Comparison of ENCODE assay signal across 8 cellular contexts in genomic region chr16:4117250-4117578, GRCh38. TPM values are rescaled to one million over a fixed set of nuclear protein-coding genes. Genes with fewer than 3 reads are reported as not detected.
A peak's percentile ranks its signal among the peaks of the same experiment; 100 is the strongest.
DNase-seq lines count a peak whose midpoint lies in the region; ATAC-seq, FAIRE-seq and TF ChIP-seq lines count a peak whose summit lies in the region.

No MANE protein-coding gene starts in this region.

- no peaks in the 10 kb centered on the region for H3K9me3 ChIP-seq in HepG2 (ENCODE audit: low read length)
- H3K9me3 ChIP-seq in suprapubic skin = no peaks in the 10 kb centered on the region

- TF ChIP-seq POLR2A in HepG2 (IDR thresholded peaks at IDR 0.05; ENCODE audit: insufficient read depth in 1 of 2, low read depth in 2 of 2, low read length in 2 of 2) (no peak), suprapubic skin (IDR thresholded peaks at IDR 0.05) (no peak)

- POLR2A ChIA-PET in HepG2 (lab: Yijun Ruan, JAX) = no interaction called here

- no peak for FAIRE-seq in HepG2 (lab: Jason Lieb, UNC)

- H3K4me1 ChIP-seq in HepG2 (ENCODE audit: insufficient read depth, low read length) = peaks cover 28% of the 10 kb centered on the region
- peaks cover 38% of the 10 kb centered on the region for H3K4me1 ChIP-seq in suprapubic skin

- no peaks in the 10 kb centered on the region for H3K9me3 Mint-ChIP-seq in T-helper 2 cell treated with Interferon-gamma antibody and Interleukin-4, amounts not matched to agents 5 μg/mL and 100 μg/mL, for 36 hours
- no peaks in the 10 kb centered on the region for H3K9me3 Mint-ChIP-seq in activated naive CD8-positive, alpha-beta T cell (ENCODE audit: low read depth)

- H3K27ac Mint-ChIP-seq in T-helper 2 cell treated with Interferon-gamma antibody and Interleukin-4, amounts not matched to agents 5 μg/mL and 100 μg/mL, for 36 hours = peak overlapping the region; percentile 70
- H3K27ac Mint-ChIP-seq in activated naive CD8-positive, alpha-beta T cell = no peak overlapping the region

- TF ChIP-seq EP300 in HepG2 (IDR thresholded peaks at IDR 0.05; ENCODE audit: low read depth in 2 of 2, low read length in 2 of 2) = no peak
- TF ChIP-seq EP300 in HepG2 (CRISPR knock-in tag; IDR thresholded peaks at IDR 0.05; ENCODE audit: borderline replicate concordance) = no peak
- TF ChIP-seq EP300 in suprapubic skin (IDR thresholded peaks at IDR 0.05) = no peak

- peaks cover 31% of the 10 kb centered on the region for H3K79me2 ChIP-seq in HepG2 (ENCODE audit: insufficient read depth, low read length)

- no peak for TF ChIP-seq RAD21 in HepG2 (CRISPR knock-in tag; IDR thresholded peaks at IDR 0.05)

- H3K27me3 Mint-ChIP-seq in T-helper 2 cell treated with Interferon-gamma antibody and Interleukin-4, amounts not matched to agents 5 μg/mL and 100 μg/mL, for 36 hours (ENCODE audit: low read depth) = peaks cover 17% of the 10 kb centered on the region
- no peaks in the 10 kb centered on the region for H3K27me3 Mint-ChIP-seq in activated naive CD8-positive, alpha-beta T cell

- peak overlapping the region; percentile 79 for H3K27ac ChIP-seq in HepG2 (ENCODE audit: extremely low read length, insufficient read depth, low read length)
- no peak overlapping the region for H3K27ac ChIP-seq in suprapubic skin

- TF ChIP-seq CTCF in HepG2 (CRISPR knock-in tag; IDR thresholded peaks at IDR 0.05) (no peak), suprapubic skin (IDR thresholded peaks at IDR 0.05) (no peak)

- CTCF ChIA-PET in HepG2 (lab: Yijun Ruan, JAX; ENCODE audit: low intra/inter-chr PET ratio, low total read pairs) = no interaction called here

- intact Hi-C loops in HepG2 (cut with micrococcal nuclease; ENCODE audit: unreplicated experiment) = loop anchor here (5.0 to 10.0 kb wide), 3 partner anchors 135 to 422 kb away; no protein-coding TSS in a partner anchor

- peak overlapping the region; percentile 84 for H3K4me3 Mint-ChIP-seq in T-helper 2 cell treated with Interferon-gamma antibody and Interleukin-4, amounts not matched to agents 5 μg/mL and 100 μg/mL, for 36 hours
- peak overlapping the region; percentile 90 for H3K4me3 Mint-ChIP-seq in activated naive CD8-positive, alpha-beta T cell

- no peak for DNase-seq in T-helper 2 cell treated with Interferon-gamma antibody and Interleukin-4, amounts not matched to agents 5 μg/mL and 100 μg/mL, for 36 hours (ENCODE audit: low spot score)
- DNase-seq in T-helper 2 cell (no peak), HepG2 (ENCODE audit: low spot score) (no peak), suprapubic skin (ENCODE audit: low spot score in 2 of 2) (no peak), globus pallidus (ENCODE audit: low spot score) (no peak), NCI-H1694 treated with DMSO at 0.1 percent for 48 hours (lab: John Stamatoyannopoulos, UW) (no peak)

- peaks cover 23% of the 10 kb centered on the region for H3K4me1 Mint-ChIP-seq in T-helper 2 cell treated with Interferon-gamma antibody and Interleukin-4, amounts not matched to agents 5 μg/mL and 100 μg/mL, for 36 hours (ENCODE audit: low read depth)
- H3K4me1 Mint-ChIP-seq in activated naive CD8-positive, alpha-beta T cell (ENCODE audit: low read depth) = peaks cover 33% of the 10 kb centered on the region

- H3K36me3 ChIP-seq in HepG2 (replicated peaks in 1 of 2; ENCODE audit: control insufficient read depth in 1 of 2, insufficient read depth in 2 of 2, low read length in 2 of 2) (no peaks in the 10 kb centered on the region), suprapubic skin (no peaks in the 10 kb centered on the region)

- no peak for ATAC-seq in HepG2
- no peak for ATAC-seq in HG03175 (IDR thresholded peaks at IDR 0.05; ENCODE audit: unreplicated experiment)

- H3K9ac ChIP-seq in HepG2 (ENCODE audit: insufficient read depth, low read depth, low read length) = peak overlapping the region; percentile 89

- H3K27me3 ChIP-seq in HepG2 (ENCODE audit: control insufficient read depth in 1 of 2, insufficient read depth in 2 of 2, low read length in 2 of 2) (no peaks in the 10 kb centered on the region; a peak in 1 of 5 replicates), suprapubic skin (no peaks in the 10 kb centered on the region)

- H3K4me3 ChIP-seq in HepG2 (replicated peaks in 1 of 3; ENCODE audit: insufficient read depth in 1 of 3, low read depth in 2 of 3, low read length in 3 of 3) (peak overlapping the region; percentile 60 to 85 (median 73)), suprapubic skin (peak overlapping the region; percentile 80)

- in situ Hi-C loops in HepG2 (cut with HindIII; ENCODE audit: extremely low pct_ligation_motif_present, low pct_unique_long_range_greater_than_20kb) = loop anchor here (5.0 kb wide), 1 partner anchor 135 kb away; no protein-coding TSS in a partner anchor

- H3K36me3 Mint-ChIP-seq in T-helper 2 cell treated with Interferon-gamma antibody and Interleukin-4, amounts not matched to agents 5 μg/mL and 100 μg/mL, for 36 hours (ENCODE audit: low read depth) = peaks cover 5% of the 10 kb centered on the region
- no peaks in the 10 kb centered on the region for H3K36me3 Mint-ChIP-seq in activated naive CD8-positive, alpha-beta T cell

- H4K20me1 ChIP-seq in HepG2 (ENCODE audit: insufficient read depth, low read length) = no peaks in the 10 kb centered on the region

- no TSS peak for BruUV-seq in HepG2 (replicated peaks; lab: Mats Ljungman, UMichigan)

- no peak overlapping the region for H2AFZ ChIP-seq in HepG2 (ENCODE audit: low read length)

- WGBS in HepG2 (ENCODE audit: low lambda C conversion rate) = 75% methylated on average over 12 of the region's 12 CpGs
- 86% methylated on average over 12 of the region's 12 CpGs for WGBS in suprapubic skin

- H3K4me2 ChIP-seq in HepG2 (ENCODE audit: low read depth, low read length) = peak overlapping the region; percentile 98

TF ChIP-seq in HepG2, 621 proteins besides CTCF, POLR2A, EP300 and RAD21:
- TF ChIP-seq MED1 (CRISPR knock-in tag; IDR thresholded peaks at IDR 0.05) (no peak), SP140L (CRISPR knock-in tag; IDR thresholded peaks at IDR 0.05; ENCODE audit: borderline replicate concordance) (no peak), ZBTB38 (CRISPR knock-in tag; IDR thresholded peaks at IDR 0.05) (peak; percentile 29; the same call in 1 of the 2 replicates), SIX1 (CRISPR knock-in tag; IDR thresholded peaks at IDR 0.05; ENCODE audit: borderline replicate concordance) (no peak), SALL1 (CRISPR knock-in tag; IDR thresholded peaks at IDR 0.05) (no peak), IRF2 (CRISPR knock-in tag; IDR thresholded peaks at IDR 0.05) (0 out of 2 replicates have a peak, but pooled peaks have one; percentile 8), ZEB1 (IDR thresholded peaks at IDR 0.05; ENCODE audit: insufficient replicate concordance, low read depth) (no peak), PAX8 (CRISPR knock-in tag; IDR thresholded peaks at IDR 0.05; ENCODE audit: borderline replicate concordance) (no peak), NRL (CRISPR knock-in tag; IDR thresholded peaks at IDR 0.05; ENCODE audit: borderline replicate concordance) (no peak), KLF6 (CRISPR knock-in tag; IDR thresholded peaks at IDR 0.05) (no peak), PHF21A (CRISPR knock-in tag; IDR thresholded peaks at IDR 0.05) (no peak), ZC3H4 (CRISPR knock-in tag; IDR thresholded peaks at IDR 0.05; ENCODE audit: borderline replicate concordance) (peak; percentile 52; the same call in 1 of the 2 replicates), SRF (IDR thresholded peaks at IDR 0.05; ENCODE audit: low read depth, low read length) (no peak)

RNA-seq across cellular contexts. Expression of gene ADCY9, which starts 1.0 kb away (rescaled TPM):
- 9.6 and 11.2 TPM in 2 replicates for total RNA-seq in HepG2 (2016; rRNA removed; fragmentation: Illumina TruSeq; extraction: Trizol)
- 6.9 and 7.1 TPM in 2 replicates for total RNA-seq in HepG2 (2016; cell fraction: cytosol; rRNA removed; fragmentation: Illumina TruSeq; extraction: Trizol; ENCODE audit: low read depth)
- 7.0 and 12.1 TPM in 2 replicates for total RNA-seq in HepG2 (2016; cell fraction: insoluble cytoplasmic fraction; rRNA removed; fragmentation: Illumina TruSeq; extraction: Trizol)
- 4.4 and 4.6 TPM in 2 replicates for total RNA-seq in HepG2 (2016; cell fraction: membrane; rRNA removed; fragmentation: Illumina TruSeq; extraction: Trizol)
- total RNA-seq in HepG2 (2016; cell fraction: nucleus; rRNA removed; fragmentation: Illumina TruSeq; extraction: Trizol) = 15.9 and 17.5 TPM in 2 replicates
- polyA plus RNA-seq in HepG2 (2011; rRNA removed) = 13.6 and 13.9 TPM in 2 replicates
- 15.9 and 17.7 TPM in 2 replicates for polyA plus RNA-seq in HepG2 (2011; cell fraction: cytosol; rRNA removed)
- polyA plus RNA-seq in HepG2 (2011; cell fraction: nucleus; rRNA removed) = 26.9 and 30.6 TPM in 2 replicates
- 15.9 and 19.6 TPM in 2 replicates for polyA plus RNA-seq in HepG2 (2012)
- polyA plus RNA-seq in HepG2 (2016; cell fraction: cytosol; fragmentation: Illumina TruSeq; extraction: Trizol; ENCODE audit: low read depth) = 0.63 and 1.1 TPM in 2 replicates
- 5.6 and 8.0 TPM in 2 replicates for polyA plus RNA-seq in HepG2 (2016; cell fraction: insoluble cytoplasmic fraction; fragmentation: Illumina TruSeq; extraction: Trizol; ENCODE audit: low read depth)
- polyA plus RNA-seq in HepG2 (2016; cell fraction: membrane; fragmentation: Illumina TruSeq; extraction: Trizol; ENCODE audit: low read depth) = 2.0 and 2.1 TPM in 2 replicates
- 16.3 and 17.4 TPM in 2 replicates for polyA plus RNA-seq in HepG2 (2016; cell fraction: nucleus; fragmentation: Illumina TruSeq; extraction: Trizol; ENCODE audit: insufficient read depth, low read depth)
- polyA minus RNA-seq in HepG2 (2011; rRNA and poly(A)+ RNA removed; ENCODE audit: low replicate concordance) = 21.8 and 108 TPM in 2 replicates
- polyA minus RNA-seq in HepG2 (2011; cell fraction: cytosol; rRNA and poly(A)+ RNA removed) = 53.6 and 62.1 TPM in 2 replicates
- polyA minus RNA-seq in HepG2 (2011; cell fraction: nucleus; rRNA and poly(A)+ RNA removed) = 33.7 and 36.4 TPM in 2 replicates
- total RNA-seq in suprapubic skin = 10 to 100 TPM; 21.5 to 27.2 (median 26.4) TPM
